ENCODE assay signal across 7 cellular contexts in genomic region chr18:42520074-42520473, GRCh38.
"Had no signal": no experiment of that assay in that cellular context is flagged by ENCODE, and none has a peak within 500 bp of the region (broad histone marks: within the 10 kb centered on the region; RNA-seq: fewer than 3 reads in every experiment).

No MANE protein-coding gene starts in this region.

- H3K27ac ChIP-seq: HL-60 had no signal

- H3K9me3 Mint-ChIP-seq: GM23338 had no signal

- DNase-seq: H9, HCEC 1CT, IMR-90, KG1 had no signal

- H3K4me1 Mint-ChIP-seq: GM23338 had no signal

- ATAC-seq: GM23338, K562 had no signal

- H3K4me3 ChIP-seq: GM23338, K562 had no signal

- H3K4me3 Mint-ChIP-seq: GM23338, H9 had no signal

- H3K27ac Mint-ChIP-seq: GM23338, H9 had no signal
